ENCODE assay signal across 9 cellular contexts in the genomic region with DNA sequence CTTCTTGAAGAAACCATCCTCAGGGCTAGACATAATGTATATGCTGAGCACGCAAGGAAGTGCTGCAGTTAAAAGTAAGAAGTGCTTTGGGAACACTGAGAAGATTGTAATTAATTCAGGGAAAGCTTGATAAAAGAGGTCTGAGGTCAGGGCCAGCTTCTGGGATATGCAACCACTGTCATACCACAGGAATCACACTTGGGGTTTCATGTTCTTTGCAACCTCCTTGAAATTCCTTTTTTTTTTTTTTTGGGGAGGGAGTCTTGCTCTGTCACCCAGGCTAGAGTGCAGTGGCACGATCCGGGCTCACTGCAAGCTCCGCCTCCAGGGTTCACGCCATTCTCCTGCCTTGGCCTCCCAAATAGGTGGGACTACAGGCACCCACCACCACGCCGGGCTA. TPM values are rescaled to one million over a fixed set of nuclear protein-coding genes. Genes with fewer than 3 reads are reported as not detected.
"Had no signal": no experiment of that assay in that cellular context is flagged by ENCODE, and none has a peak within 500 bp of the region (broad histone marks: within the 10 kb centered on the region; RNA-seq: fewer than 3 reads in every experiment).

No MANE protein-coding gene starts in this region.

- H3K4me3 ChIP-seq: GM12878 had no signal

- DNase-seq: GDM1, GF-D8 had no signal

- FAIRE-seq: G401.6, GM12878, GM12891, GM12892, GM18507, GM19239 had no signal

- ATAC-seq: GM12878 had no signal

RNA-seq across cellular contexts. Expression of gene PAH, which starts 6.9 kb away (rescaled TPM):
- total RNA-seq: G401 had no signal

RNA-seq across cellular contexts. Expression of gene ASCL1, which starts 47.3 kb away (rescaled TPM):
- total RNA-seq: G401 had no signal
